ENCODE assay signal across 10 cellular contexts in genomic region chr7:158816995-158817394, GRCh38. TPM values are rescaled to one million over a fixed set of nuclear protein-coding genes. Genes with fewer than 3 reads are reported as not detected.
DNase-seq lines count a peak whose midpoint lies in the region; ATAC-seq and TF ChIP-seq lines count a peak whose summit lies in the region.
"Had no signal": no experiment of that assay in that cellular context is flagged by ENCODE, and none has a peak within 500 bp of the region (broad histone marks: within the 10 kb centered on the region; RNA-seq: fewer than 3 reads in every experiment).

No MANE protein-coding gene starts in this region.

- H3K36me3 Mint-ChIP-seq in activated T-cell treated with anti-CD3 and anti-CD28 coated beads, Interleukin-2, amount 50 U/mL, for 4 hours (ENCODE audit: insufficient read depth): peaks cover 15% of the 10 kb centered on the region
- H3K36me3 Mint-ChIP-seq in activated naive CD8-positive, alpha-beta T cell treated with anti-CD3 and anti-CD28 coated beads for 36 hours: peaks cover 38% of the 10 kb centered on the region

- peaks cover 38 to 80% of the 10 kb centered on the region in 2 donors for H3K4me1 ChIP-seq in thyroid gland

- intact Hi-C loops in thyroid gland (cut with DNase I): no loop called here

- no peaks in the 10 kb centered on the region for H3K9me3 ChIP-seq in thyroid gland
- H3K9me3 ChIP-seq: BE2C had no signal

- TF ChIP-seq POLR2A in thyroid gland (IDR thresholded peaks at IDR 0.05): no peak

- ATAC-seq in activated T-cell treated with anti-CD3 and anti-CD28 coated beads, Interleukin-2, amount 50 U/mL, for 4 hours: no peak
- no peak for ATAC-seq in GM18520 (IDR thresholded peaks at IDR 0.05; ENCODE audit: unreplicated experiment)
- ATAC-seq in HG03108 (IDR thresholded peaks at IDR 0.05; ENCODE audit: unreplicated experiment): no peak

- 20 to 34% methylated on average over 2 of the region's 2 CpGs for WGBS in thyroid gland, 2 donors

- TF ChIP-seq CTCF in thyroid gland (IDR thresholded peaks at IDR 0.05): peak in 1 of 6 experiments; percentile 6

- peak overlapping the region; percentile 51 to 92 (median 87) for H3K27ac ChIP-seq in thyroid gland

- peak overlapping the region; percentile 98 for H3K27ac Mint-ChIP-seq in activated naive CD8-positive, alpha-beta T cell treated with anti-CD3 and anti-CD28 coated beads for 36 hours

- no peaks in the 10 kb centered on the region for H3K9me3 Mint-ChIP-seq in activated T-cell treated with anti-CD3 and anti-CD28 coated beads, Interleukin-2, amount 50 U/mL, for 4 hours
- H3K9me3 Mint-ChIP-seq in activated naive CD8-positive, alpha-beta T cell treated with anti-CD3 and anti-CD28 coated beads for 36 hours: peaks cover 2% of the 10 kb centered on the region

- no peaks in the 10 kb centered on the region for H3K36me3 ChIP-seq in thyroid gland
- H3K36me3 ChIP-seq: BE2C had no signal

- H3K4me3 Mint-ChIP-seq in activated T-cell treated with anti-CD3 and anti-CD28 coated beads, Interleukin-2, amount 50 U/mL, for 4 hours: peak overlapping the region; percentile 82
- peak overlapping the region; percentile 46 for H3K4me3 Mint-ChIP-seq in activated naive CD8-positive, alpha-beta T cell treated with anti-CD3 and anti-CD28 coated beads for 36 hours

- H3K27me3 Mint-ChIP-seq in activated T-cell treated with anti-CD3 and anti-CD28 coated beads, Interleukin-2, amount 50 U/mL, for 4 hours (ENCODE audit: low read depth): no peaks in the 10 kb centered on the region
- no peaks in the 10 kb centered on the region for H3K27me3 Mint-ChIP-seq in activated naive CD8-positive, alpha-beta T cell treated with anti-CD3 and anti-CD28 coated beads for 36 hours

- no peak overlapping the region for H3K4me3 ChIP-seq in thyroid gland (replicated peaks in 1 of 3)

- no peak for DNase-seq in activated T-cell treated with anti-CD3 and anti-CD28 coated beads, Interleukin-2, amount 50 U/mL, for 4 hours
- DNase-seq in activated T-cell treated with anti-CD3 and anti-CD28 coated beads, Interleukin-2, amount 50 U/mL, for 1 hour: no peak
- no peak for DNase-seq in activated naive CD8-positive, alpha-beta T cell treated with anti-CD3 and anti-CD28 coated beads for 36 hours
- peak; percentile 45 for DNase-seq in left kidney (ENCODE audit: low read depth, low spot score)
- peak; percentile 63 to 71 for DNase-seq in thyroid gland
- no peak for DNase-seq in NCI-H2107 treated with DMSO at 0.1 percent for 48 hours (lab: John Stamatoyannopoulos, UW; ENCODE audit: unreplicated experiment)
- DNase-seq: BE2C, NCI-H526 treated with DMSO at 0.1 percent for 48 hours had no signal

- no peaks in the 10 kb centered on the region for H3K27me3 ChIP-seq in thyroid gland
- H3K27me3 ChIP-seq: BE2C had no signal

- H3K4me1 Mint-ChIP-seq in activated T-cell treated with anti-CD3 and anti-CD28 coated beads, Interleukin-2, amount 50 U/mL, for 4 hours (ENCODE audit: low read depth): peaks cover 96% of the 10 kb centered on the region
- H3K4me1 Mint-ChIP-seq in activated naive CD8-positive, alpha-beta T cell treated with anti-CD3 and anti-CD28 coated beads for 36 hours: peaks cover 95% of the 10 kb centered on the region

RNA-seq across cellular contexts. Expression of gene ESYT2, which starts 12.3 kb away (rescaled TPM):
- 10 to 100 TPM; 48.7 to 59.7 (median 57.1) TPM for total RNA-seq in activated T-cell treated with anti-CD3 and anti-CD28 coated beads, Interleukin-2, amount 50 U/mL, for 4 hours
- total RNA-seq in activated naive CD8-positive, alpha-beta T cell treated with anti-CD3 and anti-CD28 coated beads for 36 hours: 10 to 100 TPM; 52.1 to 52.5 TPM
- total RNA-seq in thyroid gland: 100 to 1,000 TPM; 102 to 123 (median 116) TPM

RNA-seq across cellular contexts. Expression of gene DYNC2I1, which starts 39.4 kb away (rescaled TPM):
- 1 to 10 TPM; 6.2 to 7.6 (median 6.3) TPM for total RNA-seq in activated T-cell treated with anti-CD3 and anti-CD28 coated beads, Interleukin-2, amount 50 U/mL, for 4 hours
- 10 to 100 TPM; 12.4 to 14.3 TPM for total RNA-seq in activated naive CD8-positive, alpha-beta T cell treated with anti-CD3 and anti-CD28 coated beads for 36 hours
- 10 to 100 TPM; 19.8 to 32.4 (median 28.4) TPM for total RNA-seq in thyroid gland

Comparison
In these comparisons a context has a peak if more than half of its experiments do, and no peak if none do; other contexts are left out.
1. DNase-seq: peak in left kidney (single experiment) and thyroid gland (2 of 2); none in activated T-cell treated with anti-CD3 and anti-CD28 coated beads, Interleukin-2, amount 50 U/mL, for 4 hours (single experiment), activated T-cell treated with anti-CD3 and anti-CD28 coated beads, Interleukin-2, amount 50 U/mL, for 1 hour (single experiment), activated naive CD8-positive, alpha-beta T cell treated with anti-CD3 and anti-CD28 coated beads for 36 hours (single experiment) and NCI-H2107 treated with DMSO at 0.1 percent for 48 hours (single experiment).